ENCODE assay signal across 22 cellular contexts in the genomic region with DNA sequence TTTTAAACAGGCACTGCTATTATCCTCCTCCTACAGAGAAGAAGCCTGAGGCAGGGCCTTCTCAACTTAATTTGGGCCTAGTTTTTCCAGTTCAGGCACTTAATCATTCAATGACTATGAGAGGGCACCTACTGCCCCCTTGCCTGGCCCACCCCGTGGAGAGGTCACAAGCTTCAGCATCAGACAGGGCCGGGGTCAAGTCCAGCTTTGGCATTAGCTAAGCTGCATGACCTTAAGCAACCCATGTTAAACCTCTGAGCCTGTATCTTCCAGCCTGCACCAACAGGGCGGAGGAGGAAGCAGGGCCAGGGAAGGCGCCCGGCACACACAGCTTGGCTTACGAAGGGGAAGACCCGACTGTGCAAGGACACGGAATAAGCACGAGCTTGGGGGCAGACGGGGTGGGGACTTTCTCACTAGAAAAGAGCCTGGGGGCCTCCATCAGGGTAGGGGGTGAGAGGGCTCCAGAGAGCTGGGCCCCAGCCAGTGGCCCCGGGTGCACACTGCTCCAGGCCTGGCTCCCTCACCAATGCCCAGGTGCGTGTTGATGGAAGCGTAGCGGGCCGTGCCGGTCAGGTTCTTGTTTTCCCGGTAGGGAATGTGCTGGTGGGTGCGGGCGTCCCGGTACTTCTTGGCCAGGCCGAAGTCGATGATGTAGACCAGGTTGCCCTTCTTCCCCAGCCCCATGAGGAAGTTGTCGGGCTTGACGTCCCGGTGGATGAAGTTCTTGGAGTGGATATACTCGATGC. TPM values are rescaled to one million over a fixed set of nuclear protein-coding genes. Genes with fewer than 3 reads are reported as not detected.
DNase-seq lines count a peak whose midpoint lies in the region; ATAC-seq, FAIRE-seq and TF ChIP-seq lines count a peak whose summit lies in the region.
"Had no signal": no experiment of that assay in that cellular context is flagged by ENCODE, and none has a peak within 500 bp of the region (broad histone marks: within the 10 kb centered on the region; RNA-seq: fewer than 3 reads in every experiment).

No MANE protein-coding gene starts in this region.

- H3K79me2 ChIP-seq in HepG2 (ENCODE audit: insufficient read depth, low read length) = peaks cover 20% of the 10 kb centered on the region

- CTCF ChIA-PET in HepG2 (lab: Yijun Ruan, JAX; ENCODE audit: low intra/inter-chr PET ratio, low total read pairs) = interaction anchor here (1.5 kb wide), 1 partner anchor 52 kb away, joined by 3 read pairs; no protein-coding TSS in a partner anchor

- H3K4me1 Mint-ChIP-seq in nephron = peaks cover 11% of the 10 kb centered on the region
- H3K4me1 Mint-ChIP-seq in type B pancreatic cell (ENCODE audit: unreplicated experiment) = peaks cover 15% of the 10 kb centered on the region

- H3K9ac ChIP-seq in HepG2 (ENCODE audit: insufficient read depth, low read depth, low read length) = no peak overlapping the region

- H3K36me3 Mint-ChIP-seq in nephron (ENCODE audit: low read depth) (peaks cover 56% of the 10 kb centered on the region), type B pancreatic cell (peaks cover 23% of the 10 kb centered on the region)

- H3K27ac ChIP-seq in right lobe of liver = no peak overlapping the region
- H3K27ac ChIP-seq in HepG2 (ENCODE audit: extremely low read length, insufficient read depth, low read length) = no peak overlapping the region
- H3K27ac ChIP-seq in Peyer's patch = no peak overlapping the region
- H3K27ac ChIP-seq: A549 had no signal

- H3K4me2 ChIP-seq in HepG2 (ENCODE audit: low read depth, low read length) = no peak overlapping the region
- H3K4me2 ChIP-seq: A549 had no signal

- in situ Hi-C loops in HepG2 (cut with HindIII; ENCODE audit: extremely low pct_ligation_motif_present, low pct_unique_long_range_greater_than_20kb) = no loop called here

- H3K27ac Mint-ChIP-seq in nephron (peak overlapping the region in 2 of 3 experiments; percentile 26 to 75), type B pancreatic cell (peak overlapping the region; percentile 100)
- H3K27ac Mint-ChIP-seq: activated CD4-positive, alpha-beta T cell treated with anti-CD3 and anti-CD28 coated beads, Interleukin-2, amount 10 ng/mL, durations not matched to agents 7 days and 5 days; activated naive CD8-positive, alpha-beta T cell treated with anti-CD3 and anti-CD28 coated beads for 36 hours; T-helper 17 cell had no signal

- intact Hi-C loops in right lobe of liver (cut with DNase I) = no loop called here
- intact Hi-C loops in HepG2 (cut with micrococcal nuclease; ENCODE audit: unreplicated experiment) = no loop called here

- no peak for TF ChIP-seq CTCF in right lobe of liver (IDR thresholded peaks at IDR 0.05)
- TF ChIP-seq CTCF in HepG2 (CRISPR knock-in tag; IDR thresholded peaks at IDR 0.05) = no peak
- TF ChIP-seq CTCF in epithelial cell of esophagus (IDR thresholded peaks at IDR 0.05; ENCODE audit: insufficient read depth, low read depth, low read length, missing control alignments) = no peak
- TF ChIP-seq CTCF in nephron (IDR thresholded peaks at IDR 0.05; ENCODE audit: unreplicated experiment in 3 of 3) = no peak
- TF ChIP-seq CTCF in type B pancreatic cell (conservative IDR thresholded peaks at IDR 0.05) = no peak
- TF ChIP-seq CTCF in Peyer's patch (IDR thresholded peaks at IDR 0.05) = no peak

- no peaks in the 10 kb centered on the region for H3K27me3 ChIP-seq in right lobe of liver
- H3K27me3 ChIP-seq in HepG2 (ENCODE audit: control insufficient read depth in 1 of 2, insufficient read depth in 2 of 2, low read length in 2 of 2) = no peaks in the 10 kb centered on the region
- H3K27me3 ChIP-seq in Peyer's patch = no peaks in the 10 kb centered on the region
- H3K27me3 ChIP-seq: BE2C had no signal

- ATAC-seq in right lobe of liver = peak in 3 of 4 donors; percentile 44 to 58 (median 47)
- no peak for ATAC-seq in HepG2
- no peak for ATAC-seq in GM18909 (IDR thresholded peaks at IDR 0.05; ENCODE audit: poor library complexity, unreplicated experiment)
- no peak for ATAC-seq in GM18517 (IDR thresholded peaks at IDR 0.05; ENCODE audit: unreplicated experiment)
- ATAC-seq: A549, Panc1, T-helper 17 cell had no signal

- no peak for TF ChIP-seq RAD21 in HepG2 (CRISPR knock-in tag; IDR thresholded peaks at IDR 0.05)

- peaks cover 0 to 18% (median 6%) of the 10 kb centered on the region in 4 donors for H3K4me1 ChIP-seq in right lobe of liver
- H3K4me1 ChIP-seq in HepG2 (ENCODE audit: insufficient read depth, low read length) = peaks cover 13% of the 10 kb centered on the region
- peaks cover 0 to 12% (median under 1%) of the 10 kb centered on the region in 4 donors for H3K4me1 ChIP-seq in Peyer's patch
- H3K4me1 ChIP-seq: BE2C had no signal

- no peaks in the 10 kb centered on the region for H3K9me3 ChIP-seq in right lobe of liver
- no peaks in the 10 kb centered on the region for H3K9me3 ChIP-seq in HepG2 (ENCODE audit: low read length)
- H3K9me3 ChIP-seq in Peyer's patch = no peaks in the 10 kb centered on the region
- H3K9me3 ChIP-seq: A549, BE2C had no signal

- FAIRE-seq in HepG2 (lab: Jason Lieb, UNC) = no peak
- FAIRE-seq: A549, H1 had no signal

- DNase-seq in right lobe of liver = no peak
- DNase-seq in HepG2 (ENCODE audit: low spot score) = no peak
- peak; percentile 50 for DNase-seq in epithelial cell of esophagus (ENCODE audit: low read depth)
- no peak for DNase-seq in type B pancreatic cell (ENCODE audit: extremely low spot score, unreplicated experiment)
- DNase-seq in Peyer's patch = no peak
- DNase-seq: activated CD4-positive, alpha-beta T cell treated with anti-CD3 and anti-CD28 coated beads, Interleukin-2, amount 10 ng/mL, durations not matched to agents 7 days and 5 days; activated CD8-positive, alpha-beta memory T cell treated with anti-CD3 and anti-CD28 coated beads, Interleukin-2, amount 50 U/mL, for 48 hours; activated naive CD8-positive, alpha-beta T cell treated with anti-CD3 and anti-CD28 coated beads for 36 hours; BE2C; COR-L47; effector memory CD4-positive, alpha-beta T cell; NCI-H1417 treated with DMSO at 0.1 percent for 48 hours; NCI-H446 treated with DMSO at 0.1 percent for 48 hours; retina; T-helper 17 cell had no signal

- no peaks in the 10 kb centered on the region for H3K9me3 Mint-ChIP-seq in nephron
- H3K9me3 Mint-ChIP-seq in type B pancreatic cell = no peaks in the 10 kb centered on the region
- H3K9me3 Mint-ChIP-seq: activated CD4-positive, alpha-beta T cell treated with anti-CD3 and anti-CD28 coated beads, Interleukin-2, amount 10 ng/mL, durations not matched to agents 7 days and 5 days; activated naive CD8-positive, alpha-beta T cell treated with anti-CD3 and anti-CD28 coated beads for 36 hours; IgD-negative memory B cell had no signal

- POLR2A ChIA-PET in HepG2 (lab: Yijun Ruan, JAX) = no interaction called here

- H4K20me1 ChIP-seq in HepG2 (ENCODE audit: insufficient read depth, low read length) = peaks cover 23% of the 10 kb centered on the region

- WGBS in right lobe of liver (ENCODE audit: insufficient coverage, low coverage, low lambda C conversion rate, missing lambda C conversion rate) = 79% methylated on average over 12 of the region's 26 CpGs
- 97% methylated on average over 24 of the region's 26 CpGs for WGBS in HepG2 (ENCODE audit: low lambda C conversion rate)

- TF ChIP-seq POLR2A in right lobe of liver (IDR thresholded peaks at IDR 0.05) (no peak), HepG2 (IDR thresholded peaks at IDR 0.05; ENCODE audit: insufficient read depth in 1 of 2, low read depth in 2 of 2, low read length in 2 of 2) (no peak), Peyer's patch (IDR thresholded peaks at IDR 0.05) (no peak)

- TF ChIP-seq EP300 in HepG2 (IDR thresholded peaks at IDR 0.05; ENCODE audit: low read depth in 2 of 2, low read length in 2 of 2) (no peak), HepG2 (CRISPR knock-in tag; IDR thresholded peaks at IDR 0.05; ENCODE audit: borderline replicate concordance) (no peak)

- no TSS peak for BruUV-seq in HepG2 (replicated peaks; lab: Mats Ljungman, UMichigan)

- no peak overlapping the region for H2AFZ ChIP-seq in HepG2 (ENCODE audit: low read length)

- H3K4me3 ChIP-seq in right lobe of liver = no peak overlapping the region
- no peak overlapping the region for H3K4me3 ChIP-seq in HepG2 (replicated peaks in 1 of 3; ENCODE audit: insufficient read depth in 1 of 3, low read depth in 2 of 3, low read length in 3 of 3)
- no peak overlapping the region for H3K4me3 ChIP-seq in epithelial cell of esophagus (ENCODE audit: low read length)
- H3K4me3 ChIP-seq in Peyer's patch = no peak overlapping the region
- H3K4me3 ChIP-seq: A549 had no signal

- H3K36me3 ChIP-seq in right lobe of liver (peaks cover 4 to 54% (median 22%) of the 10 kb centered on the region in 4 donors), HepG2 (replicated peaks in 1 of 2; ENCODE audit: control insufficient read depth in 1 of 2, insufficient read depth in 2 of 2, low read length in 2 of 2) (peaks cover 63 to 80% of the 10 kb centered on the region in 2 experiments; a peak in 4 of 5 replicates), Peyer's patch (peaks cover 0 to 81% (median 0%) of the 10 kb centered on the region in 3 donors)

- no peak overlapping the region for H3K4me3 Mint-ChIP-seq in nephron
- H3K4me3 Mint-ChIP-seq in type B pancreatic cell = peak overlapping the region; percentile 69
- H3K4me3 Mint-ChIP-seq: activated CD4-positive, alpha-beta T cell treated with anti-CD3 and anti-CD28 coated beads, Interleukin-2, amount 10 ng/mL, durations not matched to agents 7 days and 5 days; activated naive CD8-positive, alpha-beta T cell treated with anti-CD3 and anti-CD28 coated beads for 36 hours; IgD-negative memory B cell; T-helper 17 cell had no signal

- H3K27me3 Mint-ChIP-seq in nephron (ENCODE audit: low read depth) (no peaks in the 10 kb centered on the region), type B pancreatic cell (no peaks in the 10 kb centered on the region)
- H3K27me3 Mint-ChIP-seq: activated CD4-positive, alpha-beta T cell treated with anti-CD3 and anti-CD28 coated beads, Interleukin-2, amount 10 ng/mL, durations not matched to agents 7 days and 5 days; activated naive CD8-positive, alpha-beta T cell treated with anti-CD3 and anti-CD28 coated beads for 36 hours; IgD-negative memory B cell; T-helper 17 cell had no signal

RNA-seq across cellular contexts. Expression of a gene that starts 16.9 kb away (rescaled TPM):
- total RNA-seq in right lobe of liver (10 to 100 TPM; 19.9 to 41.8 (median 27.4) TPM), HepG2 (2016; rRNA removed; fragmentation: Illumina TruSeq; extraction: Trizol) (19.8 and 34.7 TPM in 2 replicates), type B pancreatic cell (ENCODE audit: low replicate concordance) (199 and 219 TPM in 2 replicates), Peyer's patch (100 to 1,000 TPM in 3 of 4 donors, 10 to 100 TPM in 1; 39.1 to 254 (median 114) TPM)
- total RNA-seq in HepG2 (2016; cell fraction: cytosol; rRNA removed; fragmentation: Illumina TruSeq; extraction: Trizol; ENCODE audit: low read depth) = 34.0 and 36.2 TPM in 2 replicates
- total RNA-seq in HepG2 (2016; cell fraction: insoluble cytoplasmic fraction; rRNA removed; fragmentation: Illumina TruSeq; extraction: Trizol) = 18.0 and 33.5 TPM in 2 replicates
- 53.9 and 59.1 TPM in 2 replicates for total RNA-seq in HepG2 (2016; cell fraction: membrane; rRNA removed; fragmentation: Illumina TruSeq; extraction: Trizol)
- total RNA-seq in HepG2 (2016; cell fraction: nucleus; rRNA removed; fragmentation: Illumina TruSeq; extraction: Trizol) = 30.6 and 34.3 TPM in 2 replicates
- 129 and 152 TPM in 2 replicates for polyA plus RNA-seq in HepG2 (2011; rRNA removed)
- polyA plus RNA-seq in HepG2 (2011; cell fraction: cytosol; rRNA removed) = 93.4 and 108 TPM in 2 replicates
- polyA plus RNA-seq in HepG2 (2011; cell fraction: nucleus; rRNA removed) = 285 and 291 TPM in 2 replicates
- polyA plus RNA-seq in HepG2 (2012) = 60.9 and 83.8 TPM in 2 replicates
- 40.2 and 42.9 TPM in 2 replicates for polyA plus RNA-seq in HepG2 (2016; cell fraction: cytosol; fragmentation: Illumina TruSeq; extraction: Trizol; ENCODE audit: low read depth)
- 27.5 and 37.1 TPM in 2 replicates for polyA plus RNA-seq in HepG2 (2016; cell fraction: insoluble cytoplasmic fraction; fragmentation: Illumina TruSeq; extraction: Trizol; ENCODE audit: low read depth)
- polyA plus RNA-seq in HepG2 (2016; cell fraction: membrane; fragmentation: Illumina TruSeq; extraction: Trizol; ENCODE audit: low read depth) = 58.9 and 59.0 TPM in 2 replicates
- 67.4 and 77.3 TPM in 2 replicates for polyA plus RNA-seq in HepG2 (2016; cell fraction: nucleus; fragmentation: Illumina TruSeq; extraction: Trizol; ENCODE audit: insufficient read depth, low read depth)
- polyA minus RNA-seq in HepG2 (2011; rRNA and poly(A)+ RNA removed; ENCODE audit: low replicate concordance) = 116 and 242 TPM in 2 replicates
- 54.0 and 54.3 TPM in 2 replicates for polyA minus RNA-seq in HepG2 (2011; cell fraction: cytosol; rRNA and poly(A)+ RNA removed)
- polyA minus RNA-seq in HepG2 (2011; cell fraction: nucleus; rRNA and poly(A)+ RNA removed) = 69.5 and 90.5 TPM in 2 replicates

RNA-seq across cellular contexts. Expression of a gene that starts 27.6 kb away (rescaled TPM):
- total RNA-seq in right lobe of liver (10 to 100 TPM in 5 of 6 experiments, 1 to 10 TPM in 1; 7.9 to 42.6 (median 16.9) TPM), HepG2 (2016; rRNA removed; fragmentation: Illumina TruSeq; extraction: Trizol) (11.8 and 15.9 TPM in 2 replicates), type B pancreatic cell (ENCODE audit: low replicate concordance) (66.7 and 83.3 TPM in 2 replicates), Peyer's patch (10 to 100 TPM; 39.1 to 56.1 (median 51.4) TPM)
- 12.8 and 13.5 TPM in 2 replicates for total RNA-seq in HepG2 (2016; cell fraction: cytosol; rRNA removed; fragmentation: Illumina TruSeq; extraction: Trizol; ENCODE audit: low read depth)
- total RNA-seq in HepG2 (2016; cell fraction: insoluble cytoplasmic fraction; rRNA removed; fragmentation: Illumina TruSeq; extraction: Trizol) = 10.2 and 15.3 TPM in 2 replicates
- total RNA-seq in HepG2 (2016; cell fraction: membrane; rRNA removed; fragmentation: Illumina TruSeq; extraction: Trizol) = 32.8 and 33.3 TPM in 2 replicates
- 12.9 and 16.5 TPM in 2 replicates for total RNA-seq in HepG2 (2016; cell fraction: nucleus; rRNA removed; fragmentation: Illumina TruSeq; extraction: Trizol)
- 16.0 and 16.4 TPM in 2 replicates for polyA plus RNA-seq in HepG2 (2011; rRNA removed)
- 13.7 and 14.0 TPM in 2 replicates for polyA plus RNA-seq in HepG2 (2011; cell fraction: cytosol; rRNA removed)
- 33.2 and 36.0 TPM in 2 replicates for polyA plus RNA-seq in HepG2 (2011; cell fraction: nucleus; rRNA removed)
- 18.5 and 26.5 TPM in 2 replicates for polyA plus RNA-seq in HepG2 (2012)
- 13.7 and 14.5 TPM in 2 replicates for polyA plus RNA-seq in HepG2 (2016; cell fraction: cytosol; fragmentation: Illumina TruSeq; extraction: Trizol; ENCODE audit: low read depth)
- polyA plus RNA-seq in HepG2 (2016; cell fraction: insoluble cytoplasmic fraction; fragmentation: Illumina TruSeq; extraction: Trizol; ENCODE audit: low read depth) = 14.5 and 19.7 TPM in 2 replicates
- polyA plus RNA-seq in HepG2 (2016; cell fraction: membrane; fragmentation: Illumina TruSeq; extraction: Trizol; ENCODE audit: low read depth) = 34.1 and 39.3 TPM in 2 replicates
- 38.4 and 41.0 TPM in 2 replicates for polyA plus RNA-seq in HepG2 (2016; cell fraction: nucleus; fragmentation: Illumina TruSeq; extraction: Trizol; ENCODE audit: insufficient read depth, low read depth)
- polyA minus RNA-seq in HepG2 (2011; rRNA and poly(A)+ RNA removed; ENCODE audit: low replicate concordance) = 21.0 and 37.7 TPM in 2 replicates
- polyA minus RNA-seq in HepG2 (2011; cell fraction: cytosol; rRNA and poly(A)+ RNA removed) = 18.8 and 20.9 TPM in 2 replicates
- polyA minus RNA-seq in HepG2 (2011; cell fraction: nucleus; rRNA and poly(A)+ RNA removed) = 8.7 and 10.9 TPM in 2 replicates

Comparison
In these comparisons a context has a peak if more than half of its experiments do, and no peak if none do; other contexts are left out.
1. ATAC-seq: peak in right lobe of liver (3 of 4); none in HepG2 (single experiment), GM18909 (single experiment) and GM18517 (single experiment).